Comparison of ENCODE assay signal across 18 cellular contexts in genomic region chr3:52039426-52039825, GRCh38. TPM values are rescaled to one million over a fixed set of nuclear protein-coding genes. Genes with fewer than 3 reads are reported as not detected.
DNase-seq lines count a peak whose midpoint lies in the region; ATAC-seq and TF ChIP-seq lines count a peak whose summit lies in the region.
"Had no signal": no experiment of that assay in that cellular context is flagged by ENCODE, and none has a peak within 500 bp of the region (broad histone marks: within the 10 kb centered on the region; RNA-seq: fewer than 3 reads in every experiment).

No MANE protein-coding gene starts in this region.

- no peaks in the 10 kb centered on the region for H3K9me3 Mint-ChIP-seq in chondrocyte (ENCODE audit: low read depth)
- no peaks in the 10 kb centered on the region for H3K9me3 Mint-ChIP-seq in effector memory CD8-positive, alpha-beta T cell
- H3K9me3 Mint-ChIP-seq: activated B cell treated with CpG ODN at 0.5 μM for 24 hours; activated T-helper 17 cell treated with anti-CD3 and anti-CD28 coated beads, Interleukin-2, amount 50 U/mL, for 72 hours; immature natural killer cell; mesothelial cell of epicardium had no signal

- H4K8ac ChIP-seq in mesenchymal stem cell (ENCODE audit: low read length): no peak overlapping the region

- H3K4me1 Mint-ChIP-seq in chondrocyte (ENCODE audit: low read depth): peaks cover 18% of the 10 kb centered on the region
- H3K4me1 Mint-ChIP-seq in effector memory CD8-positive, alpha-beta T cell (ENCODE audit: low read depth in 2 of 2): peaks cover 9 to 14% of the 10 kb centered on the region in 2 donors
- H3K4me1 Mint-ChIP-seq: activated T-helper 17 cell treated with anti-CD3 and anti-CD28 coated beads, Interleukin-2, amount 50 U/mL, for 72 hours; immature natural killer cell had no signal

- no peak overlapping the region for H3K4me2 ChIP-seq in mesenchymal stem cell (ENCODE audit: low read length, poor library complexity, severe bottlenecking)

- H3K14ac ChIP-seq in mesenchymal stem cell (ENCODE audit: low read length in 2 of 2): no peak overlapping the region

- H3K4ac ChIP-seq in mesenchymal stem cell (ENCODE audit: low read depth in 1 of 2, low read length in 2 of 2): no peak overlapping the region

- no peak overlapping the region for H2AFZ ChIP-seq in mesenchymal stem cell (ENCODE audit: low read depth, low read length)

- peaks cover 0 to 9% of the 10 kb centered on the region in 2 donors for H3K4me1 ChIP-seq in lung (ENCODE audit: control insufficient read depth in 2 of 2, insufficient read depth in 2 of 2, low read length in 2 of 2)
- H3K4me1 ChIP-seq in mesenchymal stem cell (ENCODE audit: control insufficient read depth, insufficient read depth, low read depth, low read length): peaks cover 10% of the 10 kb centered on the region
- H3K4me1 ChIP-seq: transverse colon had no signal

- H3K4me3 ChIP-seq in coronary artery (peak overlapping the region; percentile 6), lung (no peak overlapping the region), mesenchymal stem cell (ENCODE audit: insufficient read depth in 1 of 2, low read depth in 1 of 2, low read length in 2 of 2) (no peak overlapping the region)
- H3K4me3 ChIP-seq: transverse colon had no signal

- H2BK12ac ChIP-seq in mesenchymal stem cell (ENCODE audit: low read length in 2 of 2): no peak overlapping the region

- no peaks in the 10 kb centered on the region for H3K27me3 ChIP-seq in lung (ENCODE audit: control insufficient read depth, insufficient read depth)
- peaks cover 0 to 8% of the 10 kb centered on the region in 2 experiments for H3K27me3 ChIP-seq in mesenchymal stem cell (ENCODE audit: control insufficient read depth in 1 of 2, insufficient read depth in 1 of 2, low read length in 2 of 2)
- H3K27me3 ChIP-seq: BE2C, transverse colon had no signal

- no peak overlapping the region for H2BK5ac ChIP-seq in mesenchymal stem cell (ENCODE audit: low read depth, low read length, poor library complexity, severe bottlenecking)

- ATAC-seq in lung (ENCODE audit: insufficient read depth, low FRiP score): no peak
- no peak for ATAC-seq in effector memory CD8-positive, alpha-beta T cell (replicated peaks)
- ATAC-seq: activated T-helper 17 cell treated with anti-CD3 and anti-CD28 coated beads, Interleukin-2, amount 50 U/mL, for 72 hours had no signal

- 69 to 78% methylated on average over 4 of the region's 4 CpGs for WGBS in lung, 2 donors
- 84% methylated on average over 4 of the region's 4 CpGs for WGBS in mesenchymal stem cell

- TF ChIP-seq CTCF in coronary artery (IDR thresholded peaks at IDR 0.05) (no peak), lung (IDR thresholded peaks at IDR 0.05; ENCODE audit: control extremely low read depth, extremely low read depth) (no peak), chondrocyte (IDR thresholded peaks at IDR 0.05) (no peak)

- H3K27ac ChIP-seq in angular gyrus (ENCODE audit: low read depth, low read length) (peak overlapping the region; percentile 96), coronary artery (peak overlapping the region; percentile 27 to 72), lung (ENCODE audit: low read depth in 1 of 2, low read length in 1 of 2) (peak overlapping the region; percentile 35 to 45), mesenchymal stem cell (ENCODE audit: low read length, poor library complexity, severe bottlenecking) (no peak overlapping the region)
- H3K27ac ChIP-seq: transverse colon had no signal

- H3K36me3 ChIP-seq in lung (ENCODE audit: control insufficient read depth in 2 of 2, insufficient read depth in 2 of 2, low read length in 2 of 2) (no peaks in the 10 kb centered on the region), mesenchymal stem cell (ENCODE audit: control insufficient read depth in 1 of 2, insufficient read depth in 2 of 2, low read depth in 1 of 2, low read length in 2 of 2) (no peaks in the 10 kb centered on the region)
- H3K36me3 ChIP-seq: BE2C, transverse colon had no signal

- no peaks in the 10 kb centered on the region for H3K27me3 Mint-ChIP-seq in chondrocyte (ENCODE audit: low read depth)
- H3K27me3 Mint-ChIP-seq in effector memory CD8-positive, alpha-beta T cell: no peaks in the 10 kb centered on the region
- H3K27me3 Mint-ChIP-seq: activated T-helper 17 cell treated with anti-CD3 and anti-CD28 coated beads, Interleukin-2, amount 50 U/mL, for 72 hours had no signal

- H3K36me3 Mint-ChIP-seq in chondrocyte (ENCODE audit: low read depth): no peaks in the 10 kb centered on the region
- peaks cover 3% of the 10 kb centered on the region for H3K36me3 Mint-ChIP-seq in effector memory CD8-positive, alpha-beta T cell (ENCODE audit: insufficient read depth)
- H3K36me3 Mint-ChIP-seq: immature natural killer cell, mesothelial cell of epicardium had no signal

- no peak overlapping the region for H2AK5ac ChIP-seq in mesenchymal stem cell (ENCODE audit: low read length, severe bottlenecking)

- H3K27ac Mint-ChIP-seq in chondrocyte (ENCODE audit: unreplicated experiment): no peak overlapping the region
- H3K27ac Mint-ChIP-seq in effector memory CD8-positive, alpha-beta T cell: no peak overlapping the region
- H3K27ac Mint-ChIP-seq: activated B cell treated with CpG ODN at 0.5 μM for 24 hours; activated T-helper 17 cell treated with anti-CD3 and anti-CD28 coated beads, Interleukin-2, amount 50 U/mL, for 72 hours; mesothelial cell of epicardium had no signal

- H2BK120ac ChIP-seq in mesenchymal stem cell (ENCODE audit: low read depth, low read length): no peak overlapping the region

- no peak overlapping the region for H3K4me3 Mint-ChIP-seq in chondrocyte (ENCODE audit: unreplicated experiment)
- no peak overlapping the region for H3K4me3 Mint-ChIP-seq in effector memory CD8-positive, alpha-beta T cell
- H3K4me3 Mint-ChIP-seq: activated B cell treated with CpG ODN at 0.5 μM for 24 hours; activated T-helper 17 cell treated with anti-CD3 and anti-CD28 coated beads, Interleukin-2, amount 50 U/mL, for 72 hours; immature natural killer cell; mesothelial cell of epicardium had no signal

- no peak overlapping the region for H3K9ac ChIP-seq in mesenchymal stem cell (ENCODE audit: low read length)

- H3K9me3 ChIP-seq in lung (ENCODE audit: control insufficient read depth in 2 of 2, insufficient read depth in 1 of 2, low read length in 1 of 2): no peaks in the 10 kb centered on the region
- H3K9me3 ChIP-seq in mesenchymal stem cell (ENCODE audit: control insufficient read depth, low read length): no peaks in the 10 kb centered on the region
- H3K9me3 ChIP-seq: BE2C, transverse colon had no signal

- H3K18ac ChIP-seq in mesenchymal stem cell (ENCODE audit: low read depth in 1 of 2, low read length in 2 of 2): no peak overlapping the region

- no peaks in the 10 kb centered on the region for H3K79me1 ChIP-seq in mesenchymal stem cell (replicated peaks; ENCODE audit: low read length, poor library complexity, severe bottlenecking)

- no peak overlapping the region for H2BK15ac ChIP-seq in mesenchymal stem cell (ENCODE audit: low read depth, poor library complexity, severe bottlenecking)

- DNase-seq in coronary artery (ENCODE audit: low spot score) (no peak), lung (ENCODE audit: low spot score) (no peak), superior temporal gyrus (ENCODE audit: extremely low spot score) (peak; percentile 70), chondrocyte (ENCODE audit: low spot score) (no peak), mesenchymal stem cell (no peak), NCI-H1436 treated with DMSO at 0.1 percent for 48 hours (lab: John Stamatoyannopoulos, UW) (no peak)
- DNase-seq in effector memory CD8-positive, alpha-beta T cell: no peak
- DNase-seq: activated B cell treated with CpG ODN at 0.5 μM for 24 hours; BE2C; immature natural killer cell; NCI-H1694 treated with DMSO at 0.1 percent for 48 hours; NCI-H446 treated with DMSO at 0.1 percent for 48 hours; stimulated activated CD4-positive, alpha-beta T cell treated with anti-CD3 and anti-CD28 coated beads, Interleukin-4, amount 100 ng/mL, for 24 hours; T-helper 2 cell; transverse colon had no signal

- H4K91ac ChIP-seq in mesenchymal stem cell (ENCODE audit: low read length): no peak overlapping the region

- no peak overlapping the region for H3K23ac ChIP-seq in mesenchymal stem cell (ENCODE audit: low read length in 2 of 2)

RNA-seq across cellular contexts. Expression of gene DUSP7, which starts 16.9 kb away (rescaled TPM):
- total RNA-seq in lung: 10 to 100 TPM; 16.5 to 36.2 TPM
- 10 to 100 TPM; 10.2 to 25.2 TPM for polyA plus RNA-seq in lung
- total RNA-seq in chondrocyte: 32.5 to 33.6 TPM (median 33.3 TPM) in 3 replicates
- polyA plus RNA-seq in mesenchymal stem cell (2013, experiment 1 of 2): 30.5 TPM
- polyA plus RNA-seq in mesenchymal stem cell (2013, experiment 2 of 2): 30.2 TPM

RNA-seq across cellular contexts. Expression of gene RPL29, which starts 43.7 kb away (rescaled TPM):
- total RNA-seq in lung: 100 to 1,000 TPM; 711 to 912 TPM
- polyA plus RNA-seq in lung: 1,000 to 10,000 TPM; 1,556 to 2,402 TPM
- 610 to 772 TPM (median 621 TPM) in 3 replicates for total RNA-seq in chondrocyte
- polyA plus RNA-seq in mesenchymal stem cell (2013, experiment 1 of 2): 1,869 TPM
- 1,864 TPM for polyA plus RNA-seq in mesenchymal stem cell (2013, experiment 2 of 2)

RNA-seq across cellular contexts. Expression of gene ACY1, which starts 56.1 kb away (rescaled TPM):
- 10 to 100 TPM; 19.6 to 52.6 TPM for total RNA-seq in lung
- polyA plus RNA-seq in lung: 10 to 100 TPM; 31.7 to 46.2 TPM
- 21.1 to 24.5 TPM (median 21.7 TPM) in 3 replicates for total RNA-seq in chondrocyte
- 14.0 TPM for polyA plus RNA-seq in mesenchymal stem cell (2013, experiment 1 of 2)
- 14.7 TPM for polyA plus RNA-seq in mesenchymal stem cell (2013, experiment 2 of 2)
